9 cellular contexts compared by ENCODE assay signal in genomic region chr11:21839870-21840269, GRCh38.
"Had no signal": no experiment of that assay in that cellular context is flagged by ENCODE, and none has a peak within 500 bp of the region (broad histone marks: within the 10 kb centered on the region; RNA-seq: fewer than 3 reads in every experiment).

No MANE protein-coding gene starts in this region.

- H3K27ac Mint-ChIP-seq: HFFc6, IgD-negative memory B cell had no signal

- H3K9ac ChIP-seq: GM23248 had no signal

- DNase-seq: GM23248, GOT3, H7, HFFc6, KBM-7 had no signal

- H3K4me3 Mint-ChIP-seq: HFFc6, IgD-negative memory B cell had no signal

- H3K4me3 ChIP-seq: GM23248, HAP-1 had no signal

- H3K36me3 ChIP-seq: HAP-1 had no signal

- H3K27ac ChIP-seq: GM23248 had no signal

- H2AFZ ChIP-seq: GM23248 had no signal

- ATAC-seq: HCT116 had no signal

- H3K27me3 Mint-ChIP-seq: IgD-negative memory B cell had no signal

- FAIRE-seq: HTR-8/SVneo had no signal

- H3K4me1 ChIP-seq: HAP-1 had no signal

- H3K4me1 Mint-ChIP-seq: IgD-negative memory B cell had no signal

- H3K36me3 Mint-ChIP-seq: IgD-negative memory B cell had no signal

- H3K9me3 ChIP-seq: HAP-1 had no signal
